16 cellular contexts compared by ENCODE assay signal in genomic region chr17:80028030-80028429, GRCh38. TPM values are rescaled to one million over a fixed set of nuclear protein-coding genes. Genes with fewer than 3 reads are reported as not detected.
DNase-seq lines count a peak whose midpoint lies in the region; TF ChIP-seq lines count a peak whose summit lies in the region.
"Had no signal": no experiment of that assay in that cellular context is flagged by ENCODE, and none has a peak within 500 bp of the region (broad histone marks: within the 10 kb centered on the region; RNA-seq: fewer than 3 reads in every experiment).

No MANE protein-coding gene starts in this region.

- DNase-seq in LNCaP clone FGC (ENCODE audit: low read depth) = peak; percentile 89
- DNase-seq in NCI-H2196 (lab: John Stamatoyannopoulos, UW; ENCODE audit: unreplicated experiment) = peak; percentile 79
- no peak for DNase-seq in chondrocyte (ENCODE audit: low spot score)
- DNase-seq in stomach = no peak
- DNase-seq in activated CD4-positive, alpha-beta T cell treated with anti-CD3 and anti-CD28 coated beads for 1 hour = no peak
- no peak for DNase-seq in MM.1S
- DNase-seq in NCI-H1417 treated with DMSO at 0.1 percent for 48 hours (lab: John Stamatoyannopoulos, UW) = no peak
- DNase-seq: activated naive CD4-positive, alpha-beta T cell; brain microvascular endothelial cell; effector memory CD8-positive, alpha-beta T cell; foreskin melanocyte; KG1; PC-9; stimulated activated CD4-positive, alpha-beta T cell treated with anti-CD3 and anti-CD28 coated beads, Interleukin-15, amount 100 ng/mL, for 24 hours had no signal

- TF ChIP-seq POLR2A in stomach (IDR thresholded peaks at IDR 0.05) = no peak

- no peaks in the 10 kb centered on the region for H4K20me1 ChIP-seq in MM.1S (ENCODE audit: insufficient read depth, low read length)

- H3K9me2 ChIP-seq in MM.1S (replicated peaks; ENCODE audit: insufficient read depth, low read length) = no peaks in the 10 kb centered on the region

- TF ChIP-seq CTCF in LNCaP clone FGC (IDR thresholded peaks at IDR 0.05; ENCODE audit: control insufficient read depth, extremely low read depth, insufficient read depth) = no peak
- no peak for TF ChIP-seq CTCF in chondrocyte (IDR thresholded peaks at IDR 0.05)
- TF ChIP-seq CTCF in stomach (IDR thresholded peaks at IDR 0.05) = no peak
- no peak for TF ChIP-seq CTCF in MM.1S (IDR thresholded peaks at IDR 0.05; ENCODE audit: low read length)

- H3K4me3 Mint-ChIP-seq in chondrocyte (ENCODE audit: unreplicated experiment) = no peak overlapping the region
- H3K4me3 Mint-ChIP-seq: CD14-positive monocyte; effector memory CD8-positive, alpha-beta T cell had no signal

- no peaks in the 10 kb centered on the region for H3K79me2 ChIP-seq in MM.1S (ENCODE audit: low read length)

- no peak for TF ChIP-seq EP300 in stomach (IDR thresholded peaks at IDR 0.05)

- H3K4me3 ChIP-seq in LNCaP clone FGC (ENCODE audit: low read depth, low read length) (no peak overlapping the region), stomach (no peak overlapping the region), MM.1S (ENCODE audit: low read length) (no peak overlapping the region)
- H3K4me3 ChIP-seq: mucosa of descending colon, PC-9 had no signal

- no peaks in the 10 kb centered on the region for H3K36me3 Mint-ChIP-seq in chondrocyte (ENCODE audit: low read depth)
- H3K36me3 Mint-ChIP-seq: CD14-positive monocyte had no signal

- no peaks in the 10 kb centered on the region for H3K9me3 ChIP-seq in stomach
- no peaks in the 10 kb centered on the region for H3K9me3 ChIP-seq in MM.1S (replicated peaks; ENCODE audit: insufficient read depth, low read length)
- H3K9me3 ChIP-seq: mucosa of descending colon had no signal

- no peaks in the 10 kb centered on the region for H3F3A ChIP-seq in MM.1S (ENCODE audit: insufficient read depth, low read length)

- H3K27ac ChIP-seq in stomach (peak overlapping the region in 3 of 5 donors; percentile 65 to 75 (median 69)), MM.1S (ENCODE audit: low read length) (no peak overlapping the region)
- H3K27ac ChIP-seq: brain microvascular endothelial cell, PC-9 had no signal

- H3K4me2 ChIP-seq in MM.1S (ENCODE audit: low read depth, low read length) = no peak overlapping the region
- H3K4me2 ChIP-seq: PC-9 had no signal

- peak overlapping the region; percentile 90 for H3K27ac Mint-ChIP-seq in chondrocyte (ENCODE audit: unreplicated experiment)
- H3K27ac Mint-ChIP-seq: CD14-positive monocyte; effector memory CD8-positive, alpha-beta T cell had no signal

- H3K9me3 Mint-ChIP-seq in chondrocyte (ENCODE audit: low read depth) = no peaks in the 10 kb centered on the region
- H3K9me3 Mint-ChIP-seq: CD14-positive monocyte; effector memory CD8-positive, alpha-beta T cell had no signal

- H3K27me3 ChIP-seq in stomach (no peaks in the 10 kb centered on the region), MM.1S (replicated peaks; ENCODE audit: insufficient read depth, low read length) (peaks cover 74% of the 10 kb centered on the region)
- H3K27me3 ChIP-seq: brain microvascular endothelial cell had no signal

- no peaks in the 10 kb centered on the region for H3K36me3 ChIP-seq in stomach
- H3K36me3 ChIP-seq in MM.1S (replicated peaks; ENCODE audit: insufficient read depth, low read length) = no peaks in the 10 kb centered on the region

- no peak overlapping the region for H2AFZ ChIP-seq in MM.1S (ENCODE audit: low read length)
- H2AFZ ChIP-seq: PC-9 had no signal

- H3K4me1 Mint-ChIP-seq in chondrocyte (ENCODE audit: low read depth) = peaks cover 61% of the 10 kb centered on the region

- H3K9ac ChIP-seq in MM.1S (ENCODE audit: low read length) = no peak overlapping the region

- H3K4me1 ChIP-seq in stomach (peaks cover 39 to 88% (median 59%) of the 10 kb centered on the region in 4 donors), MM.1S (ENCODE audit: low read length) (no peaks in the 10 kb centered on the region)

- intact Hi-C loops in stomach (cut with DNase I; ENCODE audit: low total_unique reads) = no loop called here

- H3K27me3 Mint-ChIP-seq in chondrocyte (ENCODE audit: low read depth) = no peaks in the 10 kb centered on the region
- H3K27me3 Mint-ChIP-seq: effector memory CD8-positive, alpha-beta T cell had no signal

- 56 to 66% (median 60%) methylated on average over 10 of the region's 10 CpGs for WGBS in stomach, 5 donors

RNA-seq across cellular contexts. Expression of gene TBC1D16, which starts 7.6 kb away (rescaled TPM):
- total RNA-seq in chondrocyte = 51.4 to 72.7 TPM (median 55.4 TPM) in 3 replicates
- total RNA-seq in stomach = 10 to 100 TPM; 12.7 to 22.2 (median 21.0) TPM
- 10 to 100 TPM in 1 of 3 donors, 1 to 10 TPM in 2; 3.0 to 17.1 (median 6.6) TPM for polyA plus RNA-seq in stomach

RNA-seq across cellular contexts. Expression of gene CCDC40, which starts 8.4 kb away (rescaled TPM):
- total RNA-seq in chondrocyte (5.8 to 11.8 TPM (median 6.5 TPM) in 3 replicates), stomach (10 to 100 TPM in 2 of 5 donors, 1 to 10 TPM in 3; 3.5 to 56.2 (median 5.8) TPM)
- polyA plus RNA-seq in stomach = 1 to 10 TPM in 2 of 3 donors, under 1 TPM in 1; 0.61 to 2.2 (median 1.6) TPM

Comparison
In these comparisons a context has a peak if more than half of its experiments do, and no peak if none do; other contexts are left out.
1. DNase-seq: peak in LNCaP clone FGC (single experiment) and NCI-H2196 (single experiment); none in chondrocyte (single experiment), stomach (single experiment), activated CD4-positive, alpha-beta T cell treated with anti-CD3 and anti-CD28 coated beads for 1 hour (single experiment), MM.1S (single experiment) and NCI-H1417 treated with DMSO at 0.1 percent for 48 hours (single experiment).